Comparison of ENCODE assay signal across 8 cellular contexts in genomic region chr10:14736600-14737081, GRCh38. TPM values are rescaled to one million over a fixed set of nuclear protein-coding genes. Genes with fewer than 3 reads are reported as not detected.
DNase-seq lines count a peak whose midpoint lies in the region; ATAC-seq and TF ChIP-seq lines count a peak whose summit lies in the region.
"Had no signal": no experiment of that assay in that cellular context is flagged by ENCODE, and none has a peak within 500 bp of the region (broad histone marks: within the 10 kb centered on the region; RNA-seq: fewer than 3 reads in every experiment).

No MANE protein-coding gene starts in this region.

- no peaks in the 10 kb centered on the region for H3K9me3 ChIP-seq in mammary epithelial cell (replicated peaks; ENCODE audit: insufficient read depth, low read length)

- peak overlapping the region; percentile 67 for H3K27ac Mint-ChIP-seq in memory B cell
- peak overlapping the region; percentile 5 for H3K27ac Mint-ChIP-seq in type B pancreatic cell

- no peaks in the 10 kb centered on the region for H3K27me3 Mint-ChIP-seq in memory B cell
- no peaks in the 10 kb centered on the region for H3K27me3 Mint-ChIP-seq in type B pancreatic cell

- dilution Hi-C loops in mammary epithelial cell (cut with HindIII; ENCODE audit: low sequenced_read_pairs), result loop anchor here (5.0 kb wide), 1 partner anchor 44 kb away; no protein-coding TSS in a partner anchor

- no peaks in the 10 kb centered on the region for H3K9me3 Mint-ChIP-seq in memory B cell
- H3K9me3 Mint-ChIP-seq in type B pancreatic cell, result peaks cover 5% of the 10 kb centered on the region

- intact Hi-C loops in mammary epithelial cell (cut with micrococcal nuclease), result no loop called here

- no peak overlapping the region for H3K4me2 ChIP-seq in mammary epithelial cell (ENCODE audit: insufficient read depth, low read depth, low read length)

- no peaks in the 10 kb centered on the region for H4K20me1 ChIP-seq in mammary epithelial cell (ENCODE audit: insufficient read depth, low read length)

- no peaks in the 10 kb centered on the region for H3K36me3 ChIP-seq in mammary epithelial cell (ENCODE audit: insufficient read depth, low read length)

- no peaks in the 10 kb centered on the region for H3K27me3 ChIP-seq in mammary epithelial cell (ENCODE audit: insufficient read depth, low read length)

- no peak overlapping the region for H2AFZ ChIP-seq in mammary epithelial cell (ENCODE audit: low read depth, low read length)

- H3K9ac ChIP-seq in mammary epithelial cell (ENCODE audit: insufficient read depth, low read length), result no peak overlapping the region

- in situ Hi-C loops in mammary epithelial cell (cut with MboI; ENCODE audit: low sequenced_read_pairs in 2 of 2), result no loop called here

- DNase-seq in Kasumi-1 (lab: John Stamatoyannopoulos, UW) (peak; percentile 86 to 93), cardiac fibroblast (ENCODE audit: low read depth in 2 of 2) (peak; percentile 6 to 41), memory B cell (ENCODE audit: low spot score in 2 of 2) (no peak), type B pancreatic cell (ENCODE audit: extremely low spot score, unreplicated experiment) (no peak), mammary epithelial cell (no peak), NCI-H2227 (lab: John Stamatoyannopoulos, UW; ENCODE audit: unreplicated experiment) (no peak), NCI-H345 treated with DMSO at 0.1 percent for 48 hours (lab: John Stamatoyannopoulos, UW; ENCODE audit: unreplicated experiment) (no peak)
- DNase-seq: activated CD4-positive, alpha-beta T cell treated with anti-CD3 and anti-CD28 coated beads for 48 hours had no signal

- BruUV-seq in mammary epithelial cell (replicated peaks; lab: Mats Ljungman, UMichigan), result no TSS peak

- peaks cover 4% of the 10 kb centered on the region for H3K36me3 Mint-ChIP-seq in memory B cell
- no peaks in the 10 kb centered on the region for H3K36me3 Mint-ChIP-seq in type B pancreatic cell

- CTCF ChIA-PET in mammary epithelial cell (lab: Charles Lee; ENCODE audit: low non-redundant PET), result no interaction called here

- H3K79me2 ChIP-seq in mammary epithelial cell (ENCODE audit: insufficient read depth, low read length), result no peaks in the 10 kb centered on the region

- H3K4me3 ChIP-seq in cardiac fibroblast (replicated peaks in 1 of 2; ENCODE audit: low read depth in 2 of 2, low read length in 2 of 2) (no peak overlapping the region), mammary epithelial cell (replicated peaks in 1 of 3; ENCODE audit: insufficient read depth in 1 of 3, low read depth in 2 of 3, low read length in 3 of 3) (no peak overlapping the region)

- no peak overlapping the region for H3K27ac ChIP-seq in mammary epithelial cell (ENCODE audit: insufficient read depth, low read depth, low read length)

- 77% methylated on average over 4 of the region's 4 CpGs for WGBS in mammary epithelial cell (ENCODE audit: low coverage, missing lambda C conversion rate)

- H3K4me1 Mint-ChIP-seq in memory B cell, result peaks cover 39% of the 10 kb centered on the region
- H3K4me1 Mint-ChIP-seq in type B pancreatic cell (ENCODE audit: unreplicated experiment), result peaks cover 13% of the 10 kb centered on the region

- H3K4me1 ChIP-seq in mammary epithelial cell (ENCODE audit: insufficient read depth, low read length), result no peaks in the 10 kb centered on the region

- TF ChIP-seq CTCF in cardiac fibroblast (IDR thresholded peaks at IDR 0.05; ENCODE audit: low read depth, low read length) (no peak), type B pancreatic cell (conservative IDR thresholded peaks at IDR 0.05) (no peak), mammary epithelial cell (conservative IDR thresholded peaks at IDR 0.05 in 1 of 2, IDR thresholded peaks at IDR 0.05 in 1 of 2; ENCODE audit: extremely low read depth in 1 of 2, insufficient read depth in 1 of 2, low read depth in 1 of 2, low read length in 2 of 2) (no peak)

- H3K4me3 Mint-ChIP-seq in memory B cell, result peak overlapping the region; percentile 22
- no peak overlapping the region for H3K4me3 Mint-ChIP-seq in type B pancreatic cell

- ATAC-seq in memory B cell (ENCODE audit: low read depth), result peak; percentile 55

RNA-seq across cellular contexts. Expression of gene FAM107B, which starts 38.1 kb away (rescaled TPM):
- 46.7 and 50.9 TPM in 2 replicates for total RNA-seq in type B pancreatic cell (ENCODE audit: low replicate concordance)
- 1 to 10 TPM; 2.7 to 4.2 TPM for total RNA-seq in mammary epithelial cell
- polyA plus RNA-seq in mammary epithelial cell, result 4.1 TPM
- 0.98 TPM for polyA minus RNA-seq in mammary epithelial cell

Comparison
In these comparisons a context has a peak if more than half of its experiments do, and no peak if none do; other contexts are left out.
1. DNase-seq: peak in Kasumi-1 (2 of 2) and cardiac fibroblast (2 of 2); none in memory B cell (0 of 2), type B pancreatic cell (single experiment), mammary epithelial cell (single experiment), NCI-H2227 (single experiment) and NCI-H345 treated with DMSO at 0.1 percent for 48 hours (single experiment).